ENCODE assay signal across 21 cellular contexts in genomic region chr16:11402051-11402744, GRCh38. TPM values are rescaled to one million over a fixed set of nuclear protein-coding genes. Genes with fewer than 3 reads are reported as not detected.
A peak's percentile ranks its signal among the peaks of the same experiment; 100 is the strongest.
DNase-seq lines count a peak whose midpoint lies in the region; ATAC-seq and TF ChIP-seq lines count a peak whose summit lies in the region.
"Had no signal": no experiment of that assay in that cellular context is flagged by ENCODE, and none has a peak within 500 bp of the region (broad histone marks: within the 10 kb centered on the region; RNA-seq: fewer than 3 reads in every experiment).

No MANE protein-coding gene starts in this region.

- H3K36me3 Mint-ChIP-seq in endodermal cell (ENCODE audit: low read depth) (no peaks in the 10 kb centered on the region), neural progenitor cell (no peaks in the 10 kb centered on the region)
- H3K36me3 Mint-ChIP-seq: stimulated activated memory B cell treated with anti-CD40 and anti-IgM and Interleukin-4, amounts not matched to agents 10 μg/mL and 1 μg/mL and 100 μg/mL, for 72 hours had no signal

- H3K4me1 ChIP-seq in BE2C (no peaks in the 10 kb centered on the region), endodermal cell (ENCODE audit: control insufficient read depth, insufficient read depth, low read length) (no peaks in the 10 kb centered on the region), neural progenitor cell (no peaks in the 10 kb centered on the region)
- H3K4me1 ChIP-seq: esophagus squamous epithelium, SJSA1 had no signal

- H3K27ac Mint-ChIP-seq in endodermal cell (no peak overlapping the region), neural progenitor cell (no peak overlapping the region)
- H3K27ac Mint-ChIP-seq: activated T-helper 2 cell treated with anti-CD3 and anti-CD28 coated beads, Interferon-gamma antibody, Interleukin-2, Interleukin-4, amounts not matched to agents 10 μg/mL and 5 μg/mL and 100 μg/mL, durations not matched to agents 14 hours and 24 hours and 36 hours had no signal

- no peak for TF ChIP-seq CTCF in BE2C (IDR thresholded peaks at IDR 0.05; ENCODE audit: low read depth, low read length)
- peak; percentile 13 for TF ChIP-seq CTCF in endodermal cell (conservative IDR thresholded peaks at IDR 0.05)
- TF ChIP-seq CTCF in neural progenitor cell (IDR thresholded peaks at IDR 0.05) = peak; percentile 6

- H3K9ac ChIP-seq in endodermal cell (ENCODE audit: extremely low read depth, low read length, poor library complexity, severe bottlenecking) = no peak overlapping the region
- H3K9ac ChIP-seq in neural progenitor cell = no peak overlapping the region
- H3K9ac ChIP-seq: KMS-11 had no signal

- H3K4me3 ChIP-seq in BE2C (ENCODE audit: low read depth, low read length) (no peak overlapping the region), endodermal cell (ENCODE audit: low read length) (no peak overlapping the region), neural progenitor cell (no peak overlapping the region)
- H3K4me3 ChIP-seq: cardiac muscle cell, esophagus squamous epithelium, SJSA1, tibial nerve had no signal

- no peaks in the 10 kb centered on the region for H3K27me3 Mint-ChIP-seq in endodermal cell (ENCODE audit: insufficient read depth)
- peaks cover 13% of the 10 kb centered on the region for H3K27me3 Mint-ChIP-seq in neural progenitor cell (ENCODE audit: insufficient read depth, low read depth)
- H3K27me3 Mint-ChIP-seq: stimulated activated memory B cell treated with anti-CD40 and anti-IgM and Interleukin-4, amounts not matched to agents 10 μg/mL and 1 μg/mL and 100 μg/mL, for 72 hours had no signal

- no peaks in the 10 kb centered on the region for H4K20me1 ChIP-seq in neural progenitor cell (ENCODE audit: low read depth)

- no peak for ATAC-seq in HG02610 (IDR thresholded peaks at IDR 0.05; ENCODE audit: unreplicated experiment)
- ATAC-seq: stimulated activated memory B cell treated with anti-CD40 and anti-IgM and Interleukin-4, amounts not matched to agents 10 μg/mL and 1 μg/mL and 100 μg/mL, for 72 hours had no signal

- H3K27me3 ChIP-seq in BE2C (no peaks in the 10 kb centered on the region), endodermal cell (ENCODE audit: control insufficient read depth, insufficient read depth, low read length, poor library complexity, severe bottlenecking) (no peaks in the 10 kb centered on the region), neural progenitor cell (no peaks in the 10 kb centered on the region)
- H3K27me3 ChIP-seq: cardiac muscle cell, SJSA1, tibial nerve had no signal

- H3K27ac ChIP-seq in endodermal cell (ENCODE audit: low read depth, low read length) (peak overlapping the region; percentile 17), neural progenitor cell (no peak overlapping the region)
- H3K27ac ChIP-seq: cardiac muscle cell, esophagus squamous epithelium, KMS-11, SJSA1, tibial nerve had no signal

- H3K4me3 Mint-ChIP-seq in endodermal cell (no peak overlapping the region), neural progenitor cell (no peak overlapping the region)
- H3K4me3 Mint-ChIP-seq: nephron progenitor cell; stimulated activated memory B cell treated with anti-CD40 and anti-IgM and Interleukin-4, amounts not matched to agents 10 μg/mL and 1 μg/mL and 100 μg/mL, for 72 hours had no signal

- H3K9me3 Mint-ChIP-seq in endodermal cell = no peaks in the 10 kb centered on the region
- H3K9me3 Mint-ChIP-seq in neural progenitor cell = no peaks in the 10 kb centered on the region
- H3K9me3 Mint-ChIP-seq: activated T-helper 2 cell treated with anti-CD3 and anti-CD28 coated beads, Interferon-gamma antibody, Interleukin-2, Interleukin-4, amounts not matched to agents 10 μg/mL and 5 μg/mL and 100 μg/mL, durations not matched to agents 14 hours and 24 hours and 36 hours; stimulated activated memory B cell treated with anti-CD40 and anti-IgM and Interleukin-4, amounts not matched to agents 10 μg/mL and 1 μg/mL and 100 μg/mL, for 72 hours had no signal

- DNase-seq in BE2C = peak; percentile 11
- DNase-seq in HT-29 (ENCODE audit: low spot score) = peak; percentile 30
- peak; percentile 58 for DNase-seq in endodermal cell
- no peak for DNase-seq in neural progenitor cell (ENCODE audit: low spot score)
- DNase-seq in CD1c-positive myeloid dendritic cell (ENCODE audit: extremely low spot score) = no peak
- no peak for DNase-seq in activated CD4-positive, CD25-positive, alpha-beta regulatory T cell (lab: John Stamatoyannopoulos, UW)
- DNase-seq in activated T-cell treated with anti-CD3 and anti-CD28 coated beads, Interleukin-2, amount 50 U/mL, for 1 hour = no peak
- DNase-seq: effector CD4-positive, alpha-beta T cell; esophagus squamous epithelium; mammary epithelial cell; NCI-H1092 treated with DMSO at 0.1 percent for 48 hours; NCI-H69; nephron progenitor cell; retina had no signal

- no peak overlapping the region for H2AFZ ChIP-seq in neural progenitor cell (replicated peaks)

- H3K36me3 ChIP-seq in BE2C (no peaks in the 10 kb centered on the region), endodermal cell (ENCODE audit: control insufficient read depth, insufficient read depth, low read length) (no peaks in the 10 kb centered on the region), neural progenitor cell (no peaks in the 10 kb centered on the region)
- H3K36me3 ChIP-seq: cardiac muscle cell, esophagus squamous epithelium, SJSA1, tibial nerve had no signal

- WGBS in endodermal cell (ENCODE audit: insufficient coverage in 1 of 2, insufficient read length in 1 of 2), 2 experiments = 89 to 95% methylated on average over 20 to 23 of the region's 23 CpGs

- H3K79me2 ChIP-seq in neural progenitor cell (ENCODE audit: low read depth) = no peaks in the 10 kb centered on the region

- no peak overlapping the region for H3K4me2 ChIP-seq in neural progenitor cell
- H3K4me2 ChIP-seq: KMS-11 had no signal

- H3K4me1 Mint-ChIP-seq in endodermal cell (no peaks in the 10 kb centered on the region), neural progenitor cell (no peaks in the 10 kb centered on the region)

- H3F3A ChIP-seq in neural progenitor cell (ENCODE audit: low read depth) = no peaks in the 10 kb centered on the region

- H3K9me3 ChIP-seq in BE2C (no peaks in the 10 kb centered on the region), endodermal cell (ENCODE audit: control insufficient read depth, low read length) (no peaks in the 10 kb centered on the region), neural progenitor cell (ENCODE audit: low read depth) (no peaks in the 10 kb centered on the region)
- H3K9me3 ChIP-seq: esophagus squamous epithelium, SJSA1, tibial nerve had no signal

RNA-seq across cellular contexts. Expression of gene RMI2, which starts 56.9 kb away (rescaled TPM):
- 4.9 TPM for polyA plus RNA-seq in BE2C (2012; ENCODE audit: insufficient read depth, insufficient read length, low read depth)
- total RNA-seq in HT-29 (2014; rRNA removed; shearing (Covaris generic)) = 15.8 and 20.9 TPM in 2 replicates
- total RNA-seq in endodermal cell (10 to 100 TPM; 55.2 to 62.3 TPM), neural progenitor cell (ENCODE audit: low replicate concordance) (56.1 and 68.6 TPM in 2 replicates)
- 48.6 TPM for polyA plus RNA-seq in endodermal cell (2013, experiment 1 of 2)
- polyA plus RNA-seq in endodermal cell (2013, experiment 2 of 2) = 43.6 TPM

Comparison
In these comparisons a context has a peak if more than half of its experiments do, and no peak if none do; other contexts are left out.
1. DNase-seq: peak in BE2C (single experiment), HT-29 (single experiment) and endodermal cell (single experiment); none in neural progenitor cell (single experiment), CD1c-positive myeloid dendritic cell (single experiment), activated CD4-positive, CD25-positive, alpha-beta regulatory T cell (0 of 4) and activated T-cell treated with anti-CD3 and anti-CD28 coated beads, Interleukin-2, amount 50 U/mL, for 1 hour (single experiment).